Comparison of ENCODE assay signal across 12 cellular contexts in the genomic region with DNA sequence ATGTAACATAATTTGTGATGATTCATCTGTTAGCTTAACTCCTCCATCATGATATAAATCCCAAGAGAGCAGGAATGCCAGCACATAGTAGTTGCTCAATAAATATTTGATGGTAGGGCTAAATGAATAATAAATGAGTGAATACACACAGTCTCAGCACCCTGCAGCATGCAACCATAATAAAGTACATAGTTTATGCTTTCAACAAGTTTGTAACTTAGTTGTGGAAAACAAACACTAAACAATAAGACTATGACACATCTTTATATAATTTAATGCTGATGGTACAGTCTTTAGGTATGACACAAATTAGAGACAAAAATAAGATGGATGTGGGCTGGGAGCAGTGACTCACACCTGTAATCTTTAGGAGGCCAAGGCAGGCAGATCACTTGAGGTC. TPM values are rescaled to one million over a fixed set of nuclear protein-coding genes. Genes with fewer than 3 reads are reported as not detected.
DNase-seq lines count a peak whose midpoint lies in the region; FAIRE-seq and TF ChIP-seq lines count a peak whose summit lies in the region.
"Had no signal": no experiment of that assay in that cellular context is flagged by ENCODE, and none has a peak within 500 bp of the region (broad histone marks: within the 10 kb centered on the region; RNA-seq: fewer than 3 reads in every experiment).

No MANE protein-coding gene starts in this region.

- H3K4me1 Mint-ChIP-seq in activated T-cell treated with anti-CD3 and anti-CD28 coated beads, Interleukin-2, amount 50 U/mL, for 24 hours (ENCODE audit: low read depth) = peaks cover 70% of the 10 kb centered on the region

- no peak for DNase-seq in activated T-cell treated with anti-CD3 and anti-CD28 coated beads, Interleukin-2, amount 50 U/mL, for 24 hours
- DNase-seq in activated T-cell treated with anti-CD3 and anti-CD28 coated beads for 4 hours (no peak), NCI-H226 (peak; percentile 87), bronchial epithelial cell (ENCODE audit: low read depth) (peak; percentile 96), skeletal muscle cell (ENCODE audit: low read depth) (peak; percentile 32), UCSD-AML1 (lab: John Stamatoyannopoulos, UW; ENCODE audit: unreplicated experiment) (no peak), NCI-H2029 treated with DMSO at 0.1 percent for 48 hours (lab: John Stamatoyannopoulos, UW) (no peak), NCI-H1048 (lab: John Stamatoyannopoulos, UW) (no peak)
- DNase-seq: head of caudate nucleus, natural killer cell, transverse colon had no signal

- H3K9me3 Mint-ChIP-seq in activated T-cell treated with anti-CD3 and anti-CD28 coated beads, Interleukin-2, amount 50 U/mL, for 24 hours = no peaks in the 10 kb centered on the region
- H3K9me3 Mint-ChIP-seq: natural killer cell had no signal

- H3K36me3 ChIP-seq in bronchial epithelial cell (ENCODE audit: control insufficient read depth, insufficient read depth, low read length) = no peaks in the 10 kb centered on the region

- H3K4me3 Mint-ChIP-seq in activated T-cell treated with anti-CD3 and anti-CD28 coated beads, Interleukin-2, amount 50 U/mL, for 24 hours = peak overlapping the region; percentile 42
- H3K4me3 Mint-ChIP-seq: natural killer cell had no signal

- peaks cover 54% of the 10 kb centered on the region for H3K36me3 Mint-ChIP-seq in activated T-cell treated with anti-CD3 and anti-CD28 coated beads, Interleukin-2, amount 50 U/mL, for 24 hours (ENCODE audit: low read depth)

- no peaks in the 10 kb centered on the region for H3K27me3 Mint-ChIP-seq in activated T-cell treated with anti-CD3 and anti-CD28 coated beads, Interleukin-2, amount 50 U/mL, for 24 hours

- H3K27ac Mint-ChIP-seq in activated T-cell treated with anti-CD3 and anti-CD28 coated beads, Interleukin-2, amount 50 U/mL, for 24 hours = peak overlapping the region; percentile 91

- H3K27me3 ChIP-seq in bronchial epithelial cell (ENCODE audit: control insufficient read depth, insufficient read depth, low read length) = no peaks in the 10 kb centered on the region
- H3K27me3 ChIP-seq: transverse colon had no signal

- H3K4me3 ChIP-seq in bronchial epithelial cell (ENCODE audit: low read depth, low read length) = no peak overlapping the region
- no peak overlapping the region for H3K4me3 ChIP-seq in skeletal muscle cell (ENCODE audit: low read depth, low read length)
- H3K4me3 ChIP-seq: transverse colon had no signal

- FAIRE-seq in bronchial epithelial cell (lab: Jason Lieb, UNC) = no peak
- FAIRE-seq: colon had no signal

- TF ChIP-seq CTCF in bronchial epithelial cell (IDR thresholded peaks at IDR 0.05; ENCODE audit: insufficient read depth, low read length, severe bottlenecking) = no peak

RNA-seq across cellular contexts. Expression of gene ALKBH8, which starts 3.8 kb away (rescaled TPM):
- total RNA-seq in bronchial epithelial cell = 5.2 and 12.4 TPM in 2 replicates

RNA-seq across cellular contexts. Expression of gene ELMOD1, which starts 29.3 kb away (rescaled TPM):
- total RNA-seq in bronchial epithelial cell = under 0.01 TPM in 1 of 2 replicates, not detected in the other
- total RNA-seq: natural killer cell had no signal

Comparison
In these comparisons a context has a peak if more than half of its experiments do, and no peak if none do; other contexts are left out.
1. DNase-seq: peak in NCI-H226 (single experiment), bronchial epithelial cell (single experiment) and skeletal muscle cell (single experiment); none in activated T-cell treated with anti-CD3 and anti-CD28 coated beads, Interleukin-2, amount 50 U/mL, for 24 hours (single experiment), activated T-cell treated with anti-CD3 and anti-CD28 coated beads for 4 hours (single experiment), UCSD-AML1 (single experiment), NCI-H2029 treated with DMSO at 0.1 percent for 48 hours (single experiment) and NCI-H1048 (single experiment).